Comparison of ENCODE assay signal across 14 cellular contexts in genomic region chr3:54882114-54882833, GRCh38.
DNase-seq lines count a peak whose midpoint lies in the region; ATAC-seq and TF ChIP-seq lines count a peak whose summit lies in the region.
"Had no signal": no experiment of that assay in that cellular context is flagged by ENCODE, and none has a peak within 500 bp of the region (broad histone marks: within the 10 kb centered on the region; RNA-seq: fewer than 3 reads in every experiment).

No MANE protein-coding gene starts in this region.

- H3K4me3 ChIP-seq in RWPE2 (ENCODE audit: severe bottlenecking) (no peak overlapping the region), muscle layer of duodenum (ENCODE audit: low read depth in 1 of 2, low read length in 2 of 2) (no peak overlapping the region)
- H3K4me3 ChIP-seq: body of pancreas, GM12878 had no signal

- peaks cover 12% of the 10 kb centered on the region for H3K4me1 ChIP-seq in RWPE2 (ENCODE audit: insufficient read depth, poor library complexity, severe bottlenecking)
- peaks cover 0 to 8% of the 10 kb centered on the region in 2 donors for H3K4me1 ChIP-seq in muscle layer of duodenum (ENCODE audit: control insufficient read depth in 1 of 2, insufficient read depth in 2 of 2, low read length in 2 of 2)
- H3K4me1 ChIP-seq: body of pancreas had no signal

- DNase-seq in AG09319 (ENCODE audit: extremely low read depth, low read depth): peak; percentile 88
- no peak for DNase-seq in RWPE2 (ENCODE audit: low spot score)
- DNase-seq in fibroblast of gingiva (ENCODE audit: low read depth): peak; percentile 96
- DNase-seq in NCI-H2107 (lab: John Stamatoyannopoulos, UW): no peak
- DNase-seq in stimulated activated CD4-positive, alpha-beta T cell treated with anti-CD3 and anti-CD28 coated beads, Interleukin-4, amount 100 ng/mL, for 24 hours: no peak
- no peak for DNase-seq in NCI-H2081 (lab: John Stamatoyannopoulos, UW)
- DNase-seq: body of pancreas, hippocampal formation, KBM-7, NCI-H510A had no signal

- H3K27ac ChIP-seq in RWPE2 (ENCODE audit: poor library complexity, severe bottlenecking): peak overlapping the region; percentile 39
- H3K27ac ChIP-seq in muscle layer of duodenum (ENCODE audit: low read length): peak overlapping the region; percentile 10
- H3K27ac ChIP-seq: body of pancreas, C4-2B had no signal

- H3K36me3 ChIP-seq in RWPE2 (ENCODE audit: low read depth) (no peaks in the 10 kb centered on the region), muscle layer of duodenum (ENCODE audit: control insufficient read depth in 1 of 2, insufficient read depth in 2 of 2, low read length in 2 of 2) (no peaks in the 10 kb centered on the region)

- H3K27me3 ChIP-seq in RWPE2 (ENCODE audit: insufficient read depth, poor library complexity, severe bottlenecking): no peaks in the 10 kb centered on the region
- no peaks in the 10 kb centered on the region for H3K27me3 ChIP-seq in muscle layer of duodenum (ENCODE audit: low read depth, low read length)
- H3K27me3 ChIP-seq: body of pancreas had no signal

- H3K9me3 ChIP-seq in RWPE2 (ENCODE audit: severe bottlenecking) (no peaks in the 10 kb centered on the region), muscle layer of duodenum (ENCODE audit: control insufficient read depth in 1 of 2, low read length in 2 of 2) (no peaks in the 10 kb centered on the region)
- H3K9me3 ChIP-seq: body of pancreas had no signal

- ATAC-seq in RWPE2 (ENCODE audit: low read depth) (peak; percentile 99), GM18519 (IDR thresholded peaks at IDR 0.05; ENCODE audit: low FRiP score, unreplicated experiment) (no peak)
- ATAC-seq: body of pancreas, GM12878 had no signal

- TF ChIP-seq CTCF in AG09319 (IDR thresholded peaks at IDR 0.05; ENCODE audit: low read depth, low read length) (no peak), RWPE2 (IDR thresholded peaks at IDR 0.05; ENCODE audit: poor library complexity, severe bottlenecking) (no peak)

Comparison
In these comparisons a context has a peak if more than half of its experiments do, and no peak if none do; other contexts are left out.
1. DNase-seq: peak in AG09319 (single experiment) and fibroblast of gingiva (single experiment); none in RWPE2 (single experiment), NCI-H2107 (single experiment), stimulated activated CD4-positive, alpha-beta T cell treated with anti-CD3 and anti-CD28 coated beads, Interleukin-4, amount 100 ng/mL, for 24 hours (single experiment) and NCI-H2081 (0 of 2).